ENCODE assay signal across 15 cellular contexts in the genomic region with DNA sequence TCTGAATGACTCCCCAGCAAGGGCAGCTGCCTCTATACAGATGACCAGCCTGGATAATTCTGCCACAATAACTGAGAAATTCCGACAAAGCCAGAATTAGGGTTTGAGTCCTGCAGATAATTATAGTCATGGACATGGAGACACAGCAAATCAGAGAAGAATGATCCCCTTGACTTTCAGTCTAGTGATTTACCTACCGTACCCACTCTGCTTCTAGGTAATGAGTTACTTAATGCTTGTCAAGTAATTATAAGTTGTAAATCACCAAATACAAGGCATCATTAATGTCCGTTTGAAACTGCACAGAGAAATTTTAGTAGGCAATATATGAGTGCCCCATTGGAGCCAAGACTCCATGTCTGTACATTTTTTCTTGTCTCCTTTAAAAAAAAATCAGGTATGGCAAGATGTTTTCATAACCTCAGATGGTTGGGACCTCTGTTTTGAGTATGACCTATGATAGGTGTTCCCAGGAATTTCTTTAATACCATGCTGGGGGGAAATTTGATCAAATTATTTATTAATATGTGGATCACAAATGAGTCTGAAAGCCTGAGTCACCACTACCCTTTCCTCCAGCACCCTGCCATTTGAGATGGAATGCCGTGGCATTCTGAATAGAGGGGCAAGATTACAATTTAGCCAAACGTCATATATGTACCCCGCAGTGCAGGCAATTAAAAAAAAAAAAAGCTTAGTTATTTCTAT. TPM values are rescaled to one million over a fixed set of nuclear protein-coding genes. Genes with fewer than 3 reads are reported as not detected.
A peak's percentile ranks its signal among the peaks of the same experiment; 100 is the strongest.
DNase-seq lines count a peak whose midpoint lies in the region; ATAC-seq, FAIRE-seq and TF ChIP-seq lines count a peak whose summit lies in the region.
"Had no signal": no experiment of that assay in that cellular context is flagged by ENCODE, and none has a peak within 500 bp of the region (broad histone marks: within the 10 kb centered on the region; RNA-seq: fewer than 3 reads in every experiment).

No MANE protein-coding gene starts in this region.

- H4K20me1 ChIP-seq in OCI-LY7 (ENCODE audit: insufficient read depth, low read length) = no peaks in the 10 kb centered on the region
- no peaks in the 10 kb centered on the region for H4K20me1 ChIP-seq in keratinocyte (ENCODE audit: control insufficient read depth, extremely low read depth, insufficient read depth, low read length)

- no peaks in the 10 kb centered on the region for H3K9me1 ChIP-seq in keratinocyte (ENCODE audit: control insufficient read depth, extremely low read depth, insufficient read depth, low read length)

- no TSS peak for BruUV-seq in OCI-LY7 (replicated peaks; lab: Mats Ljungman, UMichigan)

- H3K4me3 ChIP-seq in OCI-LY7 (ENCODE audit: low read depth, low read length, poor library complexity, severe bottlenecking) = no peak overlapping the region
- no peak overlapping the region for H3K4me3 ChIP-seq in keratinocyte (ENCODE audit: control insufficient read depth in 2 of 3, extremely low read depth in 1 of 3, insufficient read depth in 2 of 3, low read depth in 1 of 3, low read length in 3 of 3)
- no peak overlapping the region for H3K4me3 ChIP-seq in stomach
- H3K4me3 ChIP-seq: GM12878 had no signal

- FAIRE-seq in keratinocyte (lab: Jason Lieb, UNC) = no peak
- FAIRE-seq: D721Med, G401.6 had no signal

- H3K27me3 ChIP-seq in keratinocyte (ENCODE audit: control insufficient read depth, extremely low read depth, insufficient read depth, low read length) (no peaks in the 10 kb centered on the region), foreskin keratinocyte (no peaks in the 10 kb centered on the region), stomach (no peaks in the 10 kb centered on the region)
- H3K27me3 ChIP-seq: BE2C had no signal

- CTCF ChIA-PET in OCI-LY7 (lab: Charles Lee; ENCODE audit: unreplicated experiment) = interaction anchor here (1.1 kb wide), 1 partner anchor 189 kb away, joined by 3 read pairs; no protein-coding TSS in a partner anchor

- H3K79me2 ChIP-seq in OCI-LY7 (ENCODE audit: insufficient read depth, low read depth, low read length) (peaks cover 9% of the 10 kb centered on the region; the same call in 1 of the 2 replicates), keratinocyte (ENCODE audit: control insufficient read depth, insufficient read depth, low read length) (no peaks in the 10 kb centered on the region)

- POLR2A ChIA-PET in OCI-LY7 (lab: Charles Lee) = interaction anchor here (0.5 to 12.7 kb wide), 10 partner anchors 10 to 353 kb away, joined by 3 to 284 read pairs (median 5); no protein-coding TSS in a partner anchor

- H3K9me3 ChIP-seq in OCI-LY7 (ENCODE audit: low read length) (no peaks in the 10 kb centered on the region), keratinocyte (ENCODE audit: control insufficient read depth, low read depth, low read length) (no peaks in the 10 kb centered on the region), stomach (no peaks in the 10 kb centered on the region)
- H3K9me3 ChIP-seq: BE2C had no signal

- H3K36me3 ChIP-seq in OCI-LY7 (ENCODE audit: insufficient read depth, low read length) (no peaks in the 10 kb centered on the region), keratinocyte (ENCODE audit: control insufficient read depth in 2 of 2, extremely low read depth in 1 of 2, insufficient read depth in 2 of 2, low read length in 2 of 2) (no peaks in the 10 kb centered on the region), stomach (no peaks in the 10 kb centered on the region)
- H3K36me3 ChIP-seq: BE2C had no signal

- no peak for TF ChIP-seq EP300 in stomach (IDR thresholded peaks at IDR 0.05)

- intact Hi-C loops in OCI-LY7 (cut with micrococcal nuclease; ENCODE audit: unreplicated experiment) (loop anchor here (2.0 kb wide), 1 partner anchor 143 kb away; no protein-coding TSS in a partner anchor), stomach (cut with DNase I; ENCODE audit: low total_unique reads) (no loop called here)

- H2AFZ ChIP-seq in OCI-LY7 (ENCODE audit: low read length) = peak overlapping the region; percentile 83; the same call in 1 of the 2 replicates
- H2AFZ ChIP-seq in keratinocyte (ENCODE audit: control insufficient read depth, low read length) = peak overlapping the region; percentile 44

- H3K27ac ChIP-seq in OCI-LY7 (ENCODE audit: low read depth, low read length, poor library complexity, severe bottlenecking) (no peak overlapping the region), keratinocyte (ENCODE audit: control insufficient read depth, insufficient read depth, low read length) (no peak overlapping the region), foreskin keratinocyte (no peak overlapping the region), stomach (no peak overlapping the region)

- DNase-seq in NCI-H1417 (lab: John Stamatoyannopoulos, UW) (peak in 2 of 3 experiments; percentile 3 to 65), NCI-H1417 treated with DMSO at 0.1 percent for 48 hours (lab: John Stamatoyannopoulos, UW) (no peak), OCI-LY7 (ENCODE audit: low spot score) (no peak), keratinocyte (ENCODE audit: low read depth, low spot score) (no peak), NCI-H2227 (lab: John Stamatoyannopoulos, UW; ENCODE audit: unreplicated experiment) (no peak), foreskin keratinocyte (no peak), stomach (no peak)
- DNase-seq in stimulated activated CD4-positive, alpha-beta T cell treated with anti-CD3 and anti-CD28 coated beads, Interleukin-15, amount 100 ng/mL, for 24 hours = no peak
- DNase-seq: NCI-H1105, NCI-H2029, NCI-H526 treated with DMSO at 0.1 percent for 48 hours had no signal

- no peak for ATAC-seq in foreskin keratinocyte

- no peaks in the 10 kb centered on the region for H3K9me2 ChIP-seq in OCI-LY7 (ENCODE audit: insufficient read depth, low read length)

- dilution Hi-C loops in keratinocyte (cut with MboI; ENCODE audit: extremely low pct_ligation_motif_present, low sequenced_read_pairs) = no loop called here

- 85 to 92% (median 87%) methylated on average over 6 of the region's 6 CpGs for WGBS in stomach, 5 donors

- no peak overlapping the region for H3K9ac ChIP-seq in keratinocyte (ENCODE audit: control insufficient read depth, extremely low read depth, insufficient read depth, low read length)

- H3K4me2 ChIP-seq in OCI-LY7 (ENCODE audit: low read length) (peak overlapping the region; percentile 93), keratinocyte (ENCODE audit: control insufficient read depth, extremely low read depth, insufficient read depth, low read depth, low read length) (no peak overlapping the region)

- H3K4me1 ChIP-seq in OCI-LY7 (ENCODE audit: insufficient read depth, low read length, poor library complexity, severe bottlenecking) (peaks cover 36% of the 10 kb centered on the region), keratinocyte (ENCODE audit: control insufficient read depth, extremely low read depth, insufficient read depth, low read length) (peaks cover 45% of the 10 kb centered on the region), foreskin keratinocyte (peaks cover 37% of the 10 kb centered on the region), stomach (peaks cover 20 to 38% (median 36%) of the 10 kb centered on the region in 4 donors)

- TF ChIP-seq CTCF in OCI-LY7 (conservative IDR thresholded peaks at IDR 0.05; ENCODE audit: low read length) (no peak), keratinocyte (optimal IDR thresholded peaks at IDR 0.05 in 1 of 3, IDR thresholded peaks at IDR 0.05 in 1 of 3, conservative IDR thresholded peaks at IDR 0.05 in 1 of 3; ENCODE audit: extremely low read depth in 1 of 3, insufficient read depth in 2 of 3, low read length in 3 of 3) (no peak), foreskin keratinocyte (conservative IDR thresholded peaks at IDR 0.05) (no peak), stomach (IDR thresholded peaks at IDR 0.05) (no peak)

- no peak for TF ChIP-seq POLR2A in stomach (IDR thresholded peaks at IDR 0.05)

RNA-seq across cellular contexts. Expression of gene ARID5B, which starts 5.4 kb away (rescaled TPM):
- total RNA-seq in OCI-LY7 (2014; rRNA removed; shearing (Covaris generic)) = 38.0 and 43.6 TPM in 2 replicates
- total RNA-seq in OCI-LY7 (2022) (56.5 and 56.7 TPM in 2 replicates), foreskin keratinocyte (11.0 and 12.2 TPM in 2 replicates), stomach (10 to 100 TPM in 4 of 5 donors, 1 to 10 TPM in 1; 8.7 to 64.2 (median 21.9) TPM)
- polyA plus RNA-seq in keratinocyte (5.1 to 7.0 TPM (median 5.4 TPM) in 3 replicates), foreskin keratinocyte (2.0 and 2.6 TPM in 2 replicates), stomach (1 to 10 TPM; 5.4 to 8.2 (median 5.9) TPM)
- 21.8 TPM for polyA plus RNA-seq in keratinocyte (2011; ENCODE audit: low read depth)
- polyA plus RNA-seq in keratinocyte (2011; cell fraction: cytosol; rRNA removed) = 2.6 and 3.8 TPM in 2 replicates
- polyA plus RNA-seq in keratinocyte (2011; cell fraction: nucleus; rRNA removed) = 10.2 TPM in 2 replicates
- polyA plus RNA-seq in keratinocyte (2012; ENCODE audit: low replicate concordance) = 6.4 and 15.8 TPM in 2 replicates
- 15.2 to 37.1 TPM (median 28.8 TPM) in 3 replicates for polyA minus RNA-seq in keratinocyte
- polyA minus RNA-seq in keratinocyte (2011; cell fraction: cytosol; rRNA and poly(A)+ RNA removed) = 6.1 TPM
- 24.1 and 47.5 TPM in 2 replicates for polyA minus RNA-seq in keratinocyte (2011; cell fraction: nucleus; rRNA and poly(A)+ RNA removed)

Comparison
In these comparisons a context has a peak if more than half of its experiments do, and no peak if none do; other contexts are left out.
1. DNase-seq: peak in NCI-H1417 (2 of 3); none in NCI-H1417 treated with DMSO at 0.1 percent for 48 hours (single experiment), OCI-LY7 (single experiment), keratinocyte (single experiment), NCI-H2227 (single experiment), foreskin keratinocyte (0 of 2), stomach (single experiment) and stimulated activated CD4-positive, alpha-beta T cell treated with anti-CD3 and anti-CD28 coated beads, Interleukin-15, amount 100 ng/mL, for 24 hours (single experiment).